In genomic region chr1:171217658-171218443, GRCh38 we compare ENCODE assay signal across 1 cellular context.
TF ChIP-seq lines count a peak whose summit lies in the region.

No MANE protein-coding gene starts in this region.

TF ChIP-seq in WTC11, 78 proteins besides CTCF, POLR2A, EP300 and RAD21 (continued from another document):
- TF ChIP-seq AR (CRISPR knock-in tag; IDR thresholded peaks at IDR 0.05) (no peak), KAT7 (CRISPR knock-in tag; IDR thresholded peaks at IDR 0.05; ENCODE audit: borderline replicate concordance) (no peak), SMAD3 (CRISPR knock-in tag; IDR thresholded peaks at IDR 0.05; ENCODE audit: borderline replicate concordance) (no peak), TP53 (CRISPR knock-in tag; IDR thresholded peaks at IDR 0.05) (no peak)
